ENCODE assay signal across 22 cellular contexts in genomic region chr20:41746635-41747034, GRCh38.
DNase-seq lines count a peak whose midpoint lies in the region; ATAC-seq, FAIRE-seq and TF ChIP-seq lines count a peak whose summit lies in the region.
"Had no signal": no experiment of that assay in that cellular context is flagged by ENCODE, and none has a peak within 500 bp of the region (broad histone marks: within the 10 kb centered on the region; RNA-seq: fewer than 3 reads in every experiment).

No MANE protein-coding gene starts in this region.

- H3K9ac ChIP-seq in OCI-LY1 (ENCODE audit: low read length): no peak overlapping the region
- no peak overlapping the region for H3K9ac ChIP-seq in kidney (ENCODE audit: low read length in 2 of 2)
- no peak overlapping the region for H3K9ac ChIP-seq in mesendoderm (ENCODE audit: low read length)

- no peaks in the 10 kb centered on the region for H3K79me1 ChIP-seq in mesendoderm (ENCODE audit: low read length)

- no peaks in the 10 kb centered on the region for H3K4me1 Mint-ChIP-seq in CD4-positive, alpha-beta T cell (ENCODE audit: low read depth)
- H3K4me1 Mint-ChIP-seq: activated naive CD4-positive, alpha-beta T cell treated with anti-CD3 and anti-CD28 coated beads, Interleukin-2, amount 10 ng/mL, durations not matched to agents 7 days and 5 days; nephron had no signal

- H3K18ac ChIP-seq in mesendoderm (ENCODE audit: low read length): no peak overlapping the region

- H3K9me2 ChIP-seq in OCI-LY1 (ENCODE audit: low read depth, low read length): no peaks in the 10 kb centered on the region

- DNase-seq in DMS53 (lab: John Stamatoyannopoulos, UW): peak; percentile 14
- DNase-seq in DMS53 treated with DMSO at 0.1 percent for 48 hours (lab: John Stamatoyannopoulos, UW; ENCODE audit: unreplicated experiment): no peak
- no peak for DNase-seq in kidney
- DNase-seq in CD4-positive, alpha-beta T cell: no peak
- DNase-seq in mesendoderm: no peak
- DNase-seq: activated CD4-positive, alpha-beta T cell treated with anti-CD3 and anti-CD28 coated beads, Interleukin-2, amount 50 U/mL, for 1 hour; activated naive CD4-positive, alpha-beta T cell treated with anti-CD3 and anti-CD28 coated beads, Interleukin-2, amount 10 ng/mL, durations not matched to agents 7 days and 5 days; activated T-cell treated with anti-CD3 and anti-CD28 coated beads for 4 hours; CD8-positive, alpha-beta T cell; erythroblast; glutamatergic neuron; IMR-90; mesenchymal stem cell; NCI-H1105 treated with DMSO at 0.1 percent for 48 hours; NCI-H2227 treated with DMSO at 0.1 percent for 48 hours; stimulated activated CD4-positive, alpha-beta T cell treated with anti-CD3 and anti-CD28 coated beads, Interleukin-15, amount 100 ng/mL, for 24 hours had no signal

- no CpG with 5 or more reads among the region's 1 CpG for WGBS in mesendoderm (ENCODE audit: extremely low coverage, insufficient coverage, low lambda C conversion rate)

- no peak overlapping the region for H3K56ac ChIP-seq in mesendoderm (ENCODE audit: low read length)

- H3K4me1 ChIP-seq in OCI-LY1 (ENCODE audit: insufficient read depth, low read length, severe bottlenecking): no peaks in the 10 kb centered on the region
- H3K4me1 ChIP-seq in kidney (ENCODE audit: control insufficient read depth in 1 of 2, insufficient read depth in 1 of 2, low read depth in 1 of 2, low read length in 2 of 2): no peaks in the 10 kb centered on the region
- no peaks in the 10 kb centered on the region for H3K4me1 ChIP-seq in mesendoderm (ENCODE audit: control insufficient read depth, low read depth, low read length)

- no peaks in the 10 kb centered on the region for H4K20me1 ChIP-seq in OCI-LY1 (ENCODE audit: insufficient read depth, low read length)

- no peak overlapping the region for H2BK15ac ChIP-seq in mesendoderm (replicated peaks; ENCODE audit: low read depth)

- no peaks in the 10 kb centered on the region for H3K9me3 Mint-ChIP-seq in CD4-positive, alpha-beta T cell
- H3K9me3 Mint-ChIP-seq: activated naive CD4-positive, alpha-beta T cell treated with anti-CD3 and anti-CD28 coated beads, Interleukin-2, amount 10 ng/mL, durations not matched to agents 7 days and 5 days; CD8-positive, alpha-beta T cell; dendritic cell treated with granulocyte-macrophage colony-stimulating factor and Interleukin-4, amounts not matched to agents 40 ng/mL and 50 ng/mL, for 4 days had no signal

- H3K27me3 ChIP-seq in OCI-LY1 (ENCODE audit: insufficient read depth, low read length) (no peaks in the 10 kb centered on the region), mesendoderm (ENCODE audit: insufficient read depth, low read length, poor library complexity) (no peaks in the 10 kb centered on the region)
- peaks cover 6% of the 10 kb centered on the region for H3K27me3 ChIP-seq in CD4-positive, alpha-beta T cell (ENCODE audit: control insufficient read depth, insufficient read depth, low read length)

- H3K4me3 Mint-ChIP-seq in CD4-positive, alpha-beta T cell: no peak overlapping the region
- H3K4me3 Mint-ChIP-seq: activated naive CD4-positive, alpha-beta T cell treated with anti-CD3 and anti-CD28 coated beads, Interleukin-2, amount 10 ng/mL, durations not matched to agents 7 days and 5 days; CD8-positive, alpha-beta T cell; dendritic cell treated with granulocyte-macrophage colony-stimulating factor and Interleukin-4, amounts not matched to agents 40 ng/mL and 50 ng/mL, for 4 days; nephron had no signal

- H3K4me2 ChIP-seq in OCI-LY1 (ENCODE audit: low read length) (no peak overlapping the region), mesendoderm (ENCODE audit: low read length) (no peak overlapping the region)

- no peaks in the 10 kb centered on the region for H3K36me3 ChIP-seq in OCI-LY1 (ENCODE audit: insufficient read depth, low read length)
- no peaks in the 10 kb centered on the region for H3K36me3 ChIP-seq in kidney (ENCODE audit: control insufficient read depth in 1 of 2, insufficient read depth in 2 of 2, low read length in 2 of 2)
- H3K36me3 ChIP-seq in mesendoderm (ENCODE audit: control insufficient read depth, insufficient read depth, low read length): no peaks in the 10 kb centered on the region

- no peaks in the 10 kb centered on the region for H3F3A ChIP-seq in OCI-LY1 (ENCODE audit: insufficient read depth, low read length)

- intact Hi-C loops in kidney (cut with DNase I): no loop called here
- intact Hi-C loops in CD4-positive, alpha-beta T cell (cut with DNase I, micrococcal nuclease): no loop called here

- no peak overlapping the region for H4K8ac ChIP-seq in mesendoderm (ENCODE audit: low read depth, low read length)

- H3K23ac ChIP-seq in mesendoderm (ENCODE audit: low read length): no peak overlapping the region

- no peak overlapping the region for H2BK120ac ChIP-seq in mesendoderm (ENCODE audit: low read depth, low read length)

- H3K27ac Mint-ChIP-seq in CD4-positive, alpha-beta T cell: no peak overlapping the region
- H3K27ac Mint-ChIP-seq: activated naive CD4-positive, alpha-beta T cell treated with anti-CD3 and anti-CD28 coated beads, Interleukin-2, amount 10 ng/mL, durations not matched to agents 7 days and 5 days; CD8-positive, alpha-beta T cell; dendritic cell treated with granulocyte-macrophage colony-stimulating factor and Interleukin-4, amounts not matched to agents 40 ng/mL and 50 ng/mL, for 4 days; nephron had no signal

- H3K4me3 ChIP-seq in OCI-LY1 (ENCODE audit: low read depth, low read length, poor library complexity, severe bottlenecking): no peak overlapping the region
- H3K4me3 ChIP-seq in kidney (ENCODE audit: low read length in 2 of 2): no peak overlapping the region
- no peak overlapping the region for H3K4me3 ChIP-seq in mesendoderm (ENCODE audit: low read length)

- no peaks in the 10 kb centered on the region for H3K9me3 ChIP-seq in OCI-LY1 (ENCODE audit: low read length)
- H3K9me3 ChIP-seq in kidney (ENCODE audit: control insufficient read depth in 1 of 2, low read length in 2 of 2): no peaks in the 10 kb centered on the region
- no peaks in the 10 kb centered on the region for H3K9me3 ChIP-seq in CD4-positive, alpha-beta T cell (ENCODE audit: control insufficient read depth, low read length)

- H2AFZ ChIP-seq in OCI-LY1 (ENCODE audit: low read length): no peak overlapping the region

- H3K27me3 Mint-ChIP-seq in CD4-positive, alpha-beta T cell: peaks cover 39% of the 10 kb centered on the region

- H4K5ac ChIP-seq in mesendoderm (ENCODE audit: low read length): no peak overlapping the region

- no peaks in the 10 kb centered on the region for H3K79me2 ChIP-seq in OCI-LY1 (ENCODE audit: insufficient read depth, low read length)
- H3K79me2 ChIP-seq in mesendoderm (ENCODE audit: control insufficient read depth, insufficient read depth, low read length): no peaks in the 10 kb centered on the region

- no peak overlapping the region for H3K4ac ChIP-seq in mesendoderm (ENCODE audit: low read depth, low read length)

- no peaks in the 10 kb centered on the region for H3K36me3 Mint-ChIP-seq in CD4-positive, alpha-beta T cell (ENCODE audit: low read depth)
- H3K36me3 Mint-ChIP-seq: activated naive CD4-positive, alpha-beta T cell treated with anti-CD3 and anti-CD28 coated beads, Interleukin-2, amount 10 ng/mL, durations not matched to agents 7 days and 5 days; CD8-positive, alpha-beta T cell had no signal

- CTCF ChIA-PET in CD4-positive, alpha-beta T cell (lab: Charles Lee): interaction anchor here (0.7 kb wide), 1 partner anchor 8 kb away, joined by 3 read pairs; no protein-coding TSS in a partner anchor

- no peak for FAIRE-seq in kidney (lab: Jason Lieb, UNC)
- FAIRE-seq: GM18507 had no signal

- no peak for ATAC-seq in GM21528 (IDR thresholded peaks at IDR 0.05; ENCODE audit: low FRiP score, unreplicated experiment)
- ATAC-seq in CD4-positive, alpha-beta T cell (ENCODE audit: poor library complexity): no peak
- ATAC-seq: CD8-positive, alpha-beta T cell had no signal

- H3K27ac ChIP-seq in OCI-LY1 (ENCODE audit: low read depth, low read length, poor library complexity, severe bottlenecking) (no peak overlapping the region), kidney (ENCODE audit: low read depth in 2 of 2, low read length in 2 of 2) (no peak overlapping the region), mesendoderm (ENCODE audit: low read depth, low read length) (no peak overlapping the region)
- H3K27ac ChIP-seq in CD4-positive, alpha-beta T cell (ENCODE audit: low read depth, low read length): no peak overlapping the region

- peak; percentile 28 for TF ChIP-seq CTCF in GM12873 (IDR thresholded peaks at IDR 0.05; ENCODE audit: insufficient read depth, low read depth, low read length, missing control alignments)
- TF ChIP-seq CTCF in OCI-LY1 (IDR thresholded peaks at IDR 0.05; ENCODE audit: low read length): peak; percentile 41
- peak; percentile 20 for TF ChIP-seq CTCF in kidney (IDR thresholded peaks at IDR 0.05; ENCODE audit: borderline replicate concordance, extremely low read depth, insufficient read depth)
- TF ChIP-seq CTCF in CD4-positive, alpha-beta T cell (IDR thresholded peaks at IDR 0.05): no peak

- H2BK5ac ChIP-seq in mesendoderm (ENCODE audit: low read length): no peak overlapping the region

- H2AK5ac ChIP-seq in mesendoderm (ENCODE audit: low read length): no peak overlapping the region

- POLR2A ChIA-PET in CD4-positive, alpha-beta T cell (lab: Charles Lee): no interaction called here
